ENCODE assay signal across 24 cellular contexts in the genomic region with DNA sequence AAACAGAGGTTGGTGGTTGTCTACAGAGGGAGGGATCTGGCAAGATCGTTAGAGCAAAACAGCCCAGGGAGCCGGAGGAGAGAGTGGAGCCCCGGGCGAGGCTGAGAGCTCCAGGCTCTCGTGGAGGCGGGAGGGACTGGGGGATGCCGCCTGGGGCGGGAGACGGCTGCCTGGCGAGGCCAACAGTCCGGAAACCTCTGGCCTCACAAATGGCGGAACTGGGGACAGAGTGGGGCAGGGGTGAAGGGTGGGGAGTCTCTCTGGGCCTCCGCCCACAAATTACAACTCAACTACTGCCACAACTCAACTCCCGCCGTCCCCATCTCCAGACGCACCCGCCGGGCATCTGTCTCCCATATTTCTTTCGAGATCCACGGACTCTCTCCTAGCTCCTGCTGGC. TPM values are rescaled to one million over a fixed set of nuclear protein-coding genes. Genes with fewer than 3 reads are reported as not detected.
"Had no signal": no experiment of that assay in that cellular context is flagged by ENCODE, and none has a peak within 500 bp of the region (broad histone marks: within the 10 kb centered on the region; RNA-seq: fewer than 3 reads in every experiment).

No MANE protein-coding gene starts in this region.

- DNase-seq: activated B cell treated with CpG ODN at 0.5 μM for 24 hours; activated CD4-positive, alpha-beta T cell treated with anti-CD3 and anti-CD28 coated beads for 36 hours; activated CD4-positive, alpha-beta T cell treated with anti-CD3 and anti-CD28 coated beads, Interleukin-2, amount 50 U/mL, for 4 hours; activated CD8-positive, alpha-beta memory T cell treated with anti-CD3 and anti-CD28 coated beads, Interleukin-2, amount 50 U/mL, for 48 hours; activated naive CD4-positive, alpha-beta T cell treated with anti-CD3 and anti-CD28 coated beads, Interleukin-2, amount 10 ng/mL, durations not matched to agents 7 days and 5 days; activated T-cell treated with anti-CD3 and anti-CD28 coated beads, Interleukin-2, amount 50 U/mL, for 4 hours; amygdala; cerebellar nuclear complex; cortex of kidney; heart right ventricle; immature natural killer cell; left ventricle myocardium superior; occipital lobe; small intestine; stimulated activated CD4-positive, alpha-beta T cell treated with anti-CD3 and anti-CD28 coated beads, Interleukin-15, amount 100 ng/mL, for 24 hours; stimulated activated naive B cell treated with anti-CD40 and anti-IgM and Interleukin-4, amounts not matched to agents 10 μg/mL and 1 μg/mL and 100 μg/mL, for 72 hours; T-helper 1 cell; testis had no signal

- ATAC-seq: activated CD4-positive, alpha-beta T cell treated with anti-CD3 and anti-CD28 coated beads for 36 hours; activated T-cell treated with anti-CD3 and anti-CD28 coated beads, Interleukin-2, amount 50 U/mL, for 4 hours; heart right ventricle; left ventricle myocardium superior; sciatic nerve; SK-N-SH treated with all-trans-retinoic acid at 6 μM for 48 hours; stimulated activated naive B cell treated with anti-CD40 and anti-IgM and Interleukin-4, amounts not matched to agents 10 μg/mL and 1 μg/mL and 100 μg/mL, for 72 hours had no signal

- H3K27me3 ChIP-seq: heart right ventricle, testis had no signal

- H3K27ac ChIP-seq: heart right ventricle, testis had no signal

- H3K4me1 ChIP-seq: testis had no signal

- H3K4me3 ChIP-seq: heart right ventricle had no signal

- H3K9me3 ChIP-seq: heart right ventricle, testis had no signal

RNA-seq across cellular contexts. Expression of gene CLEC2L, which starts 47.7 kb away (rescaled TPM):
- total RNA-seq: activated B cell treated with CpG ODN at 0.5 μM for 24 hours; activated CD4-positive, alpha-beta T cell treated with anti-CD3 and anti-CD28 coated beads for 36 hours; activated T-cell treated with anti-CD3 and anti-CD28 coated beads, Interleukin-2, amount 50 U/mL, for 4 hours; bronchial epithelial cell; epithelial cell of proximal tubule; fibroblast of villous mesenchyme; kidney epithelial cell; left ventricle myocardium superior; sciatic nerve had no signal
